10 cellular contexts compared by ENCODE assay signal in genomic region chr19:39765091-39766076, GRCh38. TPM values are rescaled to one million over a fixed set of nuclear protein-coding genes. Genes with fewer than 3 reads are reported as not detected.
DNase-seq lines count a peak whose midpoint lies in the region; ATAC-seq and TF ChIP-seq lines count a peak whose summit lies in the region.
"Had no signal": no experiment of that assay in that cellular context is flagged by ENCODE, and none has a peak within 500 bp of the region (broad histone marks: within the 10 kb centered on the region; RNA-seq: fewer than 3 reads in every experiment).

No MANE protein-coding gene starts in this region.

- H3K27ac ChIP-seq in fibroblast of lung (ENCODE audit: insufficient read depth, low read length) (no peak overlapping the region), osteoblast (ENCODE audit: low read depth, low read length) (no peak overlapping the region)
- H3K27ac ChIP-seq: BLaER1 had no signal

- POLR2A ChIA-PET in activated CD4-positive, alpha-beta T cell treated with anti-CD3 and anti-CD28 coated beads, Interleukin-2, amount 10 ng/mL, durations not matched to agents 7 days and 5 days (lab: Charles Lee) = no interaction called here

- DNase-seq in NCI-H1417 (lab: John Stamatoyannopoulos, UW) = peak; percentile 5 to 54 (median 44)
- no peak for DNase-seq in NCI-H1417 treated with DMSO at 0.1 percent for 48 hours (lab: John Stamatoyannopoulos, UW)
- DNase-seq in LNCaP clone FGC (ENCODE audit: low read depth) = no peak
- DNase-seq in activated CD4-positive, alpha-beta T cell treated with anti-CD3 and anti-CD28 coated beads, Interleukin-2, amount 10 ng/mL, durations not matched to agents 7 days and 5 days = peak; percentile 48
- peak; percentile 20 to 53 for DNase-seq in fibroblast of lung (ENCODE audit: low read depth in 2 of 2)
- DNase-seq in osteoblast (ENCODE audit: insufficient read length, low spot score, missing footprints) = no peak
- DNase-seq in stimulated activated naive B cell treated with anti-CD40 and anti-IgM and Interleukin-4, amounts not matched to agents 10 μg/mL and 1 μg/mL and 100 μg/mL, for 72 hours = no peak

- H3K36me3 Mint-ChIP-seq in activated CD4-positive, alpha-beta T cell treated with anti-CD3 and anti-CD28 coated beads, Interleukin-2, amount 10 ng/mL, durations not matched to agents 7 days and 5 days (ENCODE audit: low read depth) = no peaks in the 10 kb centered on the region
- H3K36me3 Mint-ChIP-seq in stimulated activated naive B cell treated with anti-CD40 and anti-IgM and Interleukin-4, amounts not matched to agents 10 μg/mL and 1 μg/mL and 100 μg/mL, for 72 hours = peaks cover 0 to 2% of the 10 kb centered on the region in 2 donors

- TF ChIP-seq CTCF in LNCaP clone FGC (IDR thresholded peaks at IDR 0.05; ENCODE audit: control insufficient read depth, extremely low read depth, insufficient read depth) (peak; percentile 53), fibroblast of lung (conservative IDR thresholded peaks at IDR 0.05 in 1 of 2, IDR thresholded peaks at IDR 0.05 in 1 of 2; ENCODE audit: low read depth in 1 of 2, low read length in 2 of 2) (peak; percentile 75 to 92), osteoblast (IDR thresholded peaks at IDR 0.05; ENCODE audit: extremely low read depth, low read depth, low read length) (peak; percentile 89)

- no peak for ATAC-seq in GM19324 (IDR thresholded peaks at IDR 0.05; ENCODE audit: low FRiP score, unreplicated experiment)
- ATAC-seq in stimulated activated naive B cell treated with anti-CD40 and anti-IgM and Interleukin-4, amounts not matched to agents 10 μg/mL and 1 μg/mL and 100 μg/mL, for 72 hours (replicated peaks) = no peak

- no peak overlapping the region for H3K4me3 Mint-ChIP-seq in activated CD4-positive, alpha-beta T cell treated with anti-CD3 and anti-CD28 coated beads, Interleukin-2, amount 10 ng/mL, durations not matched to agents 7 days and 5 days
- no peak overlapping the region for H3K4me3 Mint-ChIP-seq in stimulated activated naive B cell treated with anti-CD40 and anti-IgM and Interleukin-4, amounts not matched to agents 10 μg/mL and 1 μg/mL and 100 μg/mL, for 72 hours
- H3K4me3 Mint-ChIP-seq: dendritic cell treated with granulocyte-macrophage colony-stimulating factor and Interleukin-4, amounts not matched to agents 40 ng/mL and 50 ng/mL, for 4 days had no signal

- H3K27me3 ChIP-seq in fibroblast of lung (ENCODE audit: control insufficient read depth, insufficient read depth, low read length) (no peaks in the 10 kb centered on the region), osteoblast (ENCODE audit: insufficient read depth, low read length) (no peaks in the 10 kb centered on the region)
- H3K27me3 ChIP-seq: BLaER1 had no signal

- no peaks in the 10 kb centered on the region for H3K36me3 ChIP-seq in fibroblast of lung (ENCODE audit: control insufficient read depth, insufficient read depth, low read length)
- H3K36me3 ChIP-seq in osteoblast (ENCODE audit: insufficient read depth, low read length) = no peaks in the 10 kb centered on the region
- H3K36me3 ChIP-seq: BLaER1 had no signal

- H3K9ac ChIP-seq in fibroblast of lung (ENCODE audit: insufficient read depth, low read length) = no peak overlapping the region
- H3K9ac ChIP-seq: BLaER1 had no signal

- H3K4me1 ChIP-seq in fibroblast of lung (ENCODE audit: control insufficient read depth, extremely low read depth, insufficient read depth, low read length) (no peaks in the 10 kb centered on the region), osteoblast (ENCODE audit: insufficient read depth, low read length) (no peaks in the 10 kb centered on the region)

- peaks cover 3% of the 10 kb centered on the region for H3K9me3 Mint-ChIP-seq in activated CD4-positive, alpha-beta T cell treated with anti-CD3 and anti-CD28 coated beads, Interleukin-2, amount 10 ng/mL, durations not matched to agents 7 days and 5 days
- peaks cover 0 to 1% of the 10 kb centered on the region in 2 donors for H3K9me3 Mint-ChIP-seq in stimulated activated naive B cell treated with anti-CD40 and anti-IgM and Interleukin-4, amounts not matched to agents 10 μg/mL and 1 μg/mL and 100 μg/mL, for 72 hours
- H3K9me3 Mint-ChIP-seq: dendritic cell treated with granulocyte-macrophage colony-stimulating factor and Interleukin-4, amounts not matched to agents 40 ng/mL and 50 ng/mL, for 4 days had no signal

- CTCF ChIA-PET in activated CD4-positive, alpha-beta T cell treated with anti-CD3 and anti-CD28 coated beads, Interleukin-2, amount 10 ng/mL, durations not matched to agents 7 days and 5 days (lab: Charles Lee) = interaction anchor here (1.3 to 3.0 kb wide), 4 partner anchors 10 to 93 kb away, joined by 3 to 12 read pairs (median 4); no protein-coding TSS in a partner anchor

- H3K27me3 Mint-ChIP-seq in activated CD4-positive, alpha-beta T cell treated with anti-CD3 and anti-CD28 coated beads, Interleukin-2, amount 10 ng/mL, durations not matched to agents 7 days and 5 days = peaks cover 12% of the 10 kb centered on the region
- H3K27me3 Mint-ChIP-seq in stimulated activated naive B cell treated with anti-CD40 and anti-IgM and Interleukin-4, amounts not matched to agents 10 μg/mL and 1 μg/mL and 100 μg/mL, for 72 hours = peaks cover 18 to 28% of the 10 kb centered on the region in 2 donors

- H3K9me3 ChIP-seq in fibroblast of lung (ENCODE audit: control insufficient read depth, insufficient read depth, low read depth, low read length) (no peaks in the 10 kb centered on the region), osteoblast (ENCODE audit: low read depth, low read length) (no peaks in the 10 kb centered on the region)

- no peak overlapping the region for H2AFZ ChIP-seq in fibroblast of lung (ENCODE audit: low read length)
- no peak overlapping the region for H2AFZ ChIP-seq in osteoblast (ENCODE audit: low read length)

- H3K27ac Mint-ChIP-seq in activated CD4-positive, alpha-beta T cell treated with anti-CD3 and anti-CD28 coated beads, Interleukin-2, amount 10 ng/mL, durations not matched to agents 7 days and 5 days = no peak overlapping the region
- no peak overlapping the region for H3K27ac Mint-ChIP-seq in stimulated activated naive B cell treated with anti-CD40 and anti-IgM and Interleukin-4, amounts not matched to agents 10 μg/mL and 1 μg/mL and 100 μg/mL, for 72 hours
- H3K27ac Mint-ChIP-seq: dendritic cell treated with granulocyte-macrophage colony-stimulating factor and Interleukin-4, amounts not matched to agents 40 ng/mL and 50 ng/mL, for 4 days had no signal

- H3K79me2 ChIP-seq in fibroblast of lung (ENCODE audit: control insufficient read depth, insufficient read depth, low read length) (no peaks in the 10 kb centered on the region), osteoblast (ENCODE audit: insufficient read depth, low read length) (no peaks in the 10 kb centered on the region)

- H3K4me2 ChIP-seq in fibroblast of lung (ENCODE audit: extremely low read depth, insufficient read depth, low read length) (no peak overlapping the region), osteoblast (ENCODE audit: insufficient read depth, low read length) (peak overlapping the region; percentile 24)
- H3K4me2 ChIP-seq: BLaER1 had no signal

- H4K20me1 ChIP-seq in fibroblast of lung (ENCODE audit: control insufficient read depth, extremely low read depth, insufficient read depth, low read length) = no peaks in the 10 kb centered on the region
- no peaks in the 10 kb centered on the region for H4K20me1 ChIP-seq in osteoblast (ENCODE audit: insufficient read depth, low read length)
- H4K20me1 ChIP-seq: BLaER1 had no signal

- peaks cover 10% of the 10 kb centered on the region for H3K4me1 Mint-ChIP-seq in activated CD4-positive, alpha-beta T cell treated with anti-CD3 and anti-CD28 coated beads, Interleukin-2, amount 10 ng/mL, durations not matched to agents 7 days and 5 days
- no peaks in the 10 kb centered on the region for H3K4me1 Mint-ChIP-seq in stimulated activated naive B cell treated with anti-CD40 and anti-IgM and Interleukin-4, amounts not matched to agents 10 μg/mL and 1 μg/mL and 100 μg/mL, for 72 hours

- H3K4me3 ChIP-seq in LNCaP clone FGC (ENCODE audit: low read depth, low read length) = no peak overlapping the region
- no peak overlapping the region for H3K4me3 ChIP-seq in fibroblast of lung (replicated peaks in 1 of 4; ENCODE audit: control extremely low read depth in 1 of 4, insufficient read depth in 1 of 4, low read depth in 3 of 4, low read length in 4 of 4)
- no peak overlapping the region for H3K4me3 ChIP-seq in osteoblast (ENCODE audit: insufficient read depth, low read length)
- H3K4me3 ChIP-seq: BLaER1 had no signal

RNA-seq across cellular contexts. Expression of gene LEUTX, which starts 13.3 kb away (rescaled TPM):
- total RNA-seq in activated CD4-positive, alpha-beta T cell treated with anti-CD3 and anti-CD28 coated beads, Interleukin-2, amount 10 ng/mL, durations not matched to agents 7 days and 5 days = not detected
- total RNA-seq in fibroblast of lung (not detected in 2 replicates), osteoblast (not detected in 2 replicates)
- polyA plus RNA-seq in fibroblast of lung = not detected in 2 replicates
- polyA plus RNA-seq in fibroblast of lung (2012) = not detected in 2 replicates
- not detected in 2 replicates for polyA minus RNA-seq in fibroblast of lung (ENCODE audit: low replicate concordance)

RNA-seq across cellular contexts. Expression of gene CLC, which starts 27.6 kb away (rescaled TPM):
- not detected for total RNA-seq in activated CD4-positive, alpha-beta T cell treated with anti-CD3 and anti-CD28 coated beads, Interleukin-2, amount 10 ng/mL, durations not matched to agents 7 days and 5 days
- total RNA-seq in fibroblast of lung (not detected in 2 replicates), osteoblast (not detected in 2 replicates)
- not detected in 2 replicates for polyA plus RNA-seq in fibroblast of lung
- polyA plus RNA-seq in fibroblast of lung (2012) = not detected in 2 replicates
- not detected in 2 replicates for polyA minus RNA-seq in fibroblast of lung (ENCODE audit: low replicate concordance)

Comparison
In these comparisons a context has a peak if more than half of its experiments do, and no peak if none do; other contexts are left out.
1. DNase-seq: peak in NCI-H1417 (3 of 3), activated CD4-positive, alpha-beta T cell treated with anti-CD3 and anti-CD28 coated beads, Interleukin-2, amount 10 ng/mL, durations not matched to agents 7 days and 5 days (single experiment) and fibroblast of lung (2 of 2); none in NCI-H1417 treated with DMSO at 0.1 percent for 48 hours (single experiment), LNCaP clone FGC (single experiment), osteoblast (single experiment) and stimulated activated naive B cell treated with anti-CD40 and anti-IgM and Interleukin-4, amounts not matched to agents 10 μg/mL and 1 μg/mL and 100 μg/mL, for 72 hours (single experiment).
2. Peak in every context shown above with its lines, with median percentiles within 50 percentile points of each other: CTCF ChIP-seq.